In the genomic region with DNA sequence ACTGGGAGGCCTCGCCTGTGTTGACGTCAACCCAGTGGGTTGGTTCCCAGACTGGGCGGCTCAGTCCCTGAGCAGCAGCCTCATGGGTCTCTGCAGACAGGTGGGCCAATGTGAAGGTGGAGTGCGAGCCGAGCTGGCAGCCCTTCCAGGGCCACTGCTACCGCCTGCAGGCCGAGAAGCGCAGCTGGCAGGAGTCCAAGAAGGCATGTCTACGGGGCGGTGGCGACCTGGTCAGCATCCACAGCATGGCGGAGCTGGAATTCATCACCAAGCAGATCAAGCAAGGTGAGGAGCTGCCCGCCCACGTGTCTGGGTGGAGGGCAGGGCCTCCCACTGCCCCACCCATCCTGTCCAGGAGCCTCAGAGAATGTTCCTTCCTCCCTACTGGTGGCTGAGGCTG, we compare ENCODE assay signal across 9 cellular contexts. TPM values are rescaled to one million over a fixed set of nuclear protein-coding genes. Genes with fewer than 3 reads are reported as not detected.
DNase-seq lines count a peak whose midpoint lies in the region; ATAC-seq and TF ChIP-seq lines count a peak whose summit lies in the region.
"Had no signal": no experiment of that assay in that cellular context is flagged by ENCODE, and none has a peak within 500 bp of the region (broad histone marks: within the 10 kb centered on the region; RNA-seq: fewer than 3 reads in every experiment).

No MANE protein-coding gene starts in this region.

- DNase-seq in HPDE6-E6E7 (ENCODE audit: extremely low spot score) (peak; percentile 91), NCI-H345 (lab: John Stamatoyannopoulos, UW) (peak; percentile 70), mammary epithelial cell (peak; percentile 97), prostate gland (ENCODE audit: low spot score) (peak; percentile 58)
- no peak for DNase-seq in stimulated activated CD4-positive, alpha-beta T cell treated with anti-CD3 and anti-CD28 coated beads, Interleukin-15, amount 100 ng/mL, for 24 hours
- no peak for DNase-seq in NK-92 treated with Interleukin-12 subunit alpha and Interleukin-12 subunit beta, amount 100 ng/mL, for 24 hours (lab: John Stamatoyannopoulos, UW)

- H3K36me3 ChIP-seq in mammary epithelial cell (ENCODE audit: insufficient read depth, low read length) (peaks cover 6% of the 10 kb centered on the region), prostate gland (no peaks in the 10 kb centered on the region)
- H3K36me3 ChIP-seq: Peyer's patch had no signal

- H3K27ac ChIP-seq in mammary epithelial cell (ENCODE audit: insufficient read depth, low read depth, low read length) (peak overlapping the region; percentile 63), prostate gland (peak overlapping the region in 1 of 2 donors; percentile 40)
- H3K27ac ChIP-seq: Peyer's patch had no signal

- no peaks in the 10 kb centered on the region for H3K27me3 ChIP-seq in mammary epithelial cell (ENCODE audit: insufficient read depth, low read length)
- no peaks in the 10 kb centered on the region for H3K27me3 ChIP-seq in prostate gland (replicated peaks; ENCODE audit: insufficient read depth)
- H3K27me3 ChIP-seq: Peyer's patch had no signal

- WGBS in mammary epithelial cell (ENCODE audit: low coverage, missing lambda C conversion rate), result 1% methylated on average over 12 of the region's 14 CpGs
- 32% methylated on average over 14 of the region's 14 CpGs for WGBS in prostate gland

- TF ChIP-seq CTCF in mammary epithelial cell (conservative IDR thresholded peaks at IDR 0.05 in 1 of 2, IDR thresholded peaks at IDR 0.05 in 1 of 2; ENCODE audit: extremely low read depth in 1 of 2, insufficient read depth in 1 of 2, low read depth in 1 of 2, low read length in 2 of 2) (peak; percentile 22 to 54), prostate gland (IDR thresholded peaks at IDR 0.05) (peak in 3 of 4 experiments; percentile 5 to 41 (median 21))

- in situ Hi-C loops in mammary epithelial cell (cut with MboI; ENCODE audit: low sequenced_read_pairs in 2 of 2), result loop anchor here in 1 of 2 donors (10.0 kb wide), 1 partner anchor 743 kb away; no protein-coding TSS in a partner anchor

- peak overlapping the region; percentile 57 for H3K9ac ChIP-seq in mammary epithelial cell (ENCODE audit: insufficient read depth, low read length)

- dilution Hi-C loops in mammary epithelial cell (cut with HindIII; ENCODE audit: low sequenced_read_pairs), result no loop called here

- peak overlapping the region; percentile 70 for H3K4me2 ChIP-seq in mammary epithelial cell (ENCODE audit: insufficient read depth, low read depth, low read length)

- no TSS peak for BruUV-seq in mammary epithelial cell (replicated peaks; lab: Mats Ljungman, UMichigan)

- peaks cover 8% of the 10 kb centered on the region for H3K79me2 ChIP-seq in mammary epithelial cell (ENCODE audit: insufficient read depth, low read length)

- peak overlapping the region; percentile 71 for H2AFZ ChIP-seq in mammary epithelial cell (ENCODE audit: low read depth, low read length)

- TF ChIP-seq POLR2A in prostate gland (IDR thresholded peaks at IDR 0.05), result no peak

- no peaks in the 10 kb centered on the region for H4K20me1 ChIP-seq in mammary epithelial cell (ENCODE audit: insufficient read depth, low read length)

- H3K9me3 ChIP-seq in mammary epithelial cell (replicated peaks; ENCODE audit: insufficient read depth, low read length), result no peaks in the 10 kb centered on the region
- no peaks in the 10 kb centered on the region for H3K9me3 ChIP-seq in prostate gland
- H3K9me3 ChIP-seq: Peyer's patch had no signal

- ATAC-seq in GM18498 (IDR thresholded peaks at IDR 0.05; ENCODE audit: unreplicated experiment), result no peak

- H3K4me1 ChIP-seq in mammary epithelial cell (ENCODE audit: insufficient read depth, low read length) (peaks cover 56% of the 10 kb centered on the region), prostate gland (replicated peaks) (no peaks in the 10 kb centered on the region)
- H3K4me1 ChIP-seq: Peyer's patch had no signal

- CTCF ChIA-PET in mammary epithelial cell (lab: Charles Lee; ENCODE audit: low non-redundant PET), result interaction anchor here (0.6 to 0.8 kb wide), 2 partner anchors 119 to 465 kb away, joined by 4 read pairs; no protein-coding TSS in a partner anchor

- intact Hi-C loops in mammary epithelial cell (cut with micrococcal nuclease) (loop anchor here (1.0 to 5.0 kb wide), 3 partner anchors 118 to 941 kb away; no protein-coding TSS in a partner anchor), prostate gland (cut with DNase I) (no loop called here)

- peak overlapping the region in 2 of 3 experiments; percentile 28 to 32 for H3K4me3 ChIP-seq in mammary epithelial cell (replicated peaks in 1 of 3; ENCODE audit: insufficient read depth in 1 of 3, low read depth in 2 of 3, low read length in 3 of 3)
- H3K4me3 ChIP-seq in prostate gland, result no peak overlapping the region
- H3K4me3 ChIP-seq: GM12878, Peyer's patch had no signal

RNA-seq across cellular contexts. Expression of gene MRC2, which starts 44.1 kb away (rescaled TPM):
- total RNA-seq in mammary epithelial cell (100 to 1,000 TPM; 147 to 512 TPM), prostate gland (10 to 100 TPM; 34.2 to 73.7 TPM)
- polyA plus RNA-seq in mammary epithelial cell, result 64.3 TPM
- 74.0 TPM for polyA minus RNA-seq in mammary epithelial cell

Comparison
In these comparisons a context has a peak if more than half of its experiments do, and no peak if none do; other contexts are left out.
1. DNase-seq: peak in HPDE6-E6E7 (single experiment), NCI-H345 (single experiment), mammary epithelial cell (single experiment) and prostate gland (single experiment); none in stimulated activated CD4-positive, alpha-beta T cell treated with anti-CD3 and anti-CD28 coated beads, Interleukin-15, amount 100 ng/mL, for 24 hours (single experiment) and NK-92 treated with Interleukin-12 subunit alpha and Interleukin-12 subunit beta, amount 100 ng/mL, for 24 hours (single experiment).
2. H3K4me3 ChIP-seq: peak in mammary epithelial cell (2 of 3); none in prostate gland (0 of 2).